In the genomic region with DNA sequence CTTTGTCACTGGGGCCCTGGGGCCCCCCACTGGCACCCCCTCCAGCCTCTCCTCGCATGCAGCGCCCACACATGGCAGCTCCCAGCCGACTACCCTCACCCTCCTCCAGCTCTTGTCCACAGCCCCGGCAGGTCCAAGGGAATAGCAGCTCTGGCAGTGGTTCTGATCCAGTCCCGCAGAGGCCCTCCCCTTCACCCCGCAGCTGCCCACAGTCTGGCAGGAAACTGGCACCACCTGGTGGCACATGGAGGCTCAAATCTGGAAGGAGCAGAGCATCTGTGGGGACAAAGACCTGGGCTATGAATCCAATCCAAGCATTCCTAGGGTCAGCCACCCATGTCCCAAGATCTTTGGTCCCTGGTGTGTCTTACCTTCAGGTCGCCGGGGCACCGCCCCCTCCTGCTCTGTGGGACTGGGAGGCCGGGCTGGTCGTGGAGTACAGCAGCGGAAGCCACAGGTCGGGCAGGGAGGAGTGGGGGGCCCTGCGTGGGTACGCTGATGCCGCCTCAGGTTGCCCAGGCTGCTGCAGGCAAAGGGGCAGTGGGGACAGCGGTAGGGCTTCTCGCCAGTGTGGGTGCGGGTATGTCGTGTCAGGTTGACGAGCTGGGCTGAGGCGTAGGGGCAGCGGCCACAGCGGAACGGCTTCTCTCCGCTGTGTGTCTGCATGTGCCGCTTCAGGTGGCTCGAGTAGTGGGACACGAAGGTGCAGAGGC, we compare ENCODE assay signal across 8 cellular contexts.
A peak's percentile ranks its signal among the peaks of the same experiment; 100 is the strongest.
DNase-seq lines count a peak whose midpoint lies in the region; ATAC-seq and TF ChIP-seq lines count a peak whose summit lies in the region.

No MANE protein-coding gene starts in this region.

- H3K27me3 Mint-ChIP-seq in T-helper 2 cell treated with Interferon-gamma antibody and Interleukin-4, amounts not matched to agents 5 μg/mL and 100 μg/mL, for 36 hours (ENCODE audit: low read depth): no peaks in the 10 kb centered on the region

- peaks cover 17% of the 10 kb centered on the region for H3K4me1 Mint-ChIP-seq in T-helper 2 cell treated with Interferon-gamma antibody and Interleukin-4, amounts not matched to agents 5 μg/mL and 100 μg/mL, for 36 hours (ENCODE audit: low read depth)

- TF ChIP-seq CTCF in VCaP (conservative IDR thresholded peaks at IDR 0.05): peak; percentile 41

- peak overlapping the region; percentile 86 for H3K27ac ChIP-seq in VCaP

- H3K4me3 Mint-ChIP-seq in T-helper 2 cell treated with Interferon-gamma antibody and Interleukin-4, amounts not matched to agents 5 μg/mL and 100 μg/mL, for 36 hours: no peak overlapping the region

- peak; percentile 26 for TF ChIP-seq POLR2A in GM19099 (IDR thresholded peaks at IDR 0.05; ENCODE audit: extremely low read depth, insufficient read length, low read depth)

- no peaks in the 10 kb centered on the region for H3K9me3 Mint-ChIP-seq in T-helper 2 cell treated with Interferon-gamma antibody and Interleukin-4, amounts not matched to agents 5 μg/mL and 100 μg/mL, for 36 hours

- peak; percentile 22 for DNase-seq in Ammon's horn (ENCODE audit: low spot score)
- DNase-seq in left kidney (ENCODE audit: low read depth, low spot score): peak; percentile 84
- DNase-seq in T-helper 2 cell treated with Interferon-gamma antibody and Interleukin-4, amounts not matched to agents 5 μg/mL and 100 μg/mL, for 36 hours (ENCODE audit: low spot score): no peak

- no peak overlapping the region for H3K27ac Mint-ChIP-seq in T-helper 2 cell treated with Interferon-gamma antibody and Interleukin-4, amounts not matched to agents 5 μg/mL and 100 μg/mL, for 36 hours

- ATAC-seq in HG03108 (IDR thresholded peaks at IDR 0.05; ENCODE audit: unreplicated experiment) (no peak), GM18909 (IDR thresholded peaks at IDR 0.05; ENCODE audit: poor library complexity, unreplicated experiment) (no peak), GM21526 (IDR thresholded peaks at IDR 0.05; ENCODE audit: low FRiP score, unreplicated experiment) (no peak)

- peaks cover 50% of the 10 kb centered on the region for H3K36me3 Mint-ChIP-seq in T-helper 2 cell treated with Interferon-gamma antibody and Interleukin-4, amounts not matched to agents 5 μg/mL and 100 μg/mL, for 36 hours (ENCODE audit: low read depth)
